In genomic region chr9:123998970-123999621, GRCh38 we compare ENCODE assay signal across 2 cellular contexts.
TF ChIP-seq lines count a peak whose summit lies in the region.

No MANE protein-coding gene starts in this region.

TF ChIP-seq in HEK293, 187 proteins besides CTCF, POLR2A, EP300 and RAD21 (continued from another document and continues in another):
- no peak for TF ChIP-seq ZNF704 (tag by site-specific recombination; IDR thresholded peaks at IDR 0.05)
- TF ChIP-seq MZF1 (tag by site-specific recombination; IDR thresholded peaks at IDR 0.05; ENCODE audit: borderline replicate concordance), result no peak
- no peak for TF ChIP-seq ZNF169 (tag by site-specific recombination; IDR thresholded peaks at IDR 0.05)
- TF ChIP-seq KLF16 (tag by site-specific recombination; IDR thresholded peaks at IDR 0.05), result no peak
- peak; percentile 91 for TF ChIP-seq ZNF398 (tag by site-specific recombination; IDR thresholded peaks at IDR 0.05)
- TF ChIP-seq, protein P1, sequence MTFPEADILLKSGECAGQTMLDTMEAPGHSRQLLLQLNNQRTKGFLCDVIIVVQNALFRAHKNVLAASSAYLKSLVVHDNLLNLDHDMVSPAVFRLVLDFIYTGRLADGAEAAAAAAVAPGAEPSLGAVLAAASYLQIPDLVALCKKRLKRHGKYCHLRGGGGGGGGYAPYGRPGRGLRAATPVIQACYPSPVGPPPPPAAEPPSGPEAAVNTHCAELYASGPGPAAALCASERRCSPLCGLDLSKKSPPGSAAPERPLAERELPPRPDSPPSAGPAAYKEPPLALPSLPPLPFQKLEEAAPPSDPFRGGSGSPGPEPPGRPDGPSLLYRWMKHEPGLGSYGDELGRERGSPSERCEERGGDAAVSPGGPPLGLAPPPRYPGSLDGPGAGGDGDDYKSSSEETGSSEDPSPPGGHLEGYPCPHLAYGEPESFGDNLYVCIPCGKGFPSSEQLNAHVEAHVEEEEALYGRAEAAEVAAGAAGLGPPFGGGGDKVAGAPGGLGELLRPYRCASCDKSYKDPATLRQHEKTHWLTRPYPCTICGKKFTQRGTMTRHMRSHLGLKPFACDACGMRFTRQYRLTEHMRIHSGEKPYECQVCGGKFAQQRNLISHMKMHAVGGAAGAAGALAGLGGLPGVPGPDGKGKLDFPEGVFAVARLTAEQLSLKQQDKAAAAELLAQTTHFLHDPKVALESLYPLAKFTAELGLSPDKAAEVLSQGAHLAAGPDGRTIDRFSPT (tag by site-specific recombination; IDR thresholded peaks at IDR 0.05), result no peak
- peak; percentile 54 for TF ChIP-seq GLIS2 (tag by site-specific recombination; IDR thresholded peaks at IDR 0.05)
- peak; percentile 29 for TF ChIP-seq GLIS1 (tag by site-specific recombination; IDR thresholded peaks at IDR 0.05)
- no peak for TF ChIP-seq ZNF449 (tag by site-specific recombination; IDR thresholded peaks at IDR 0.05)
- no peak for TF ChIP-seq ZFP69B (tag by site-specific recombination; IDR thresholded peaks at IDR 0.05)
- TF ChIP-seq ZBTB26 (tag by site-specific recombination; optimal IDR thresholded peaks at IDR 0.05), result peak; percentile 28
- TF ChIP-seq PRDM10 (tag by site-specific recombination; IDR thresholded peaks at IDR 0.05), result 0 out of 2 replicates have a peak, but pooled peaks have one; percentile 17
- TF ChIP-seq PRDM1 (tag by site-specific recombination; IDR thresholded peaks at IDR 0.05), result peak; percentile 78
- TF ChIP-seq ZNF341 (tag by site-specific recombination; IDR thresholded peaks at IDR 0.05; ENCODE audit: low read depth), result peak; percentile 96

TF ChIP-seq in GM12878, 131 proteins besides CTCF, POLR2A, EP300 and RAD21 (continued from another document and continues in another):
- TF ChIP-seq PRDM15 (CRISPR knock-in tag; IDR thresholded peaks at IDR 0.05) (no peak), ZBTB33 (IDR thresholded peaks at IDR 0.05) (no peak), TCF3 (IDR thresholded peaks at IDR 0.05; ENCODE audit: borderline replicate concordance, insufficient read depth, low read depth, low read length) (no peak), PBX3 (IDR thresholded peaks at IDR 0.05; ENCODE audit: insufficient replicate concordance, low read depth, low read length) (no peak), CHD4 (IDR thresholded peaks at IDR 0.05) (no peak), ATF7 (IDR thresholded peaks at IDR 0.05; ENCODE audit: low read depth) (0 out of 2 replicates have a peak, but pooled peaks have one; percentile 18), SKIL (IDR thresholded peaks at IDR 0.05; ENCODE audit: low read depth, poor library complexity, severe bottlenecking) (peak; percentile 13), E2F8 (IDR thresholded peaks at IDR 0.05; ENCODE audit: low read depth, partially characterized antibody) (no peak), FOXM1 (IDR thresholded peaks at IDR 0.05; ENCODE audit: low read depth, low read length) (no peak), KAT2A (conservative IDR thresholded peaks at IDR 0.05; ENCODE audit: control insufficient read depth, low read depth, low read length) (no peak), NFYA (IDR thresholded peaks at IDR 0.05; ENCODE audit: borderline replicate concordance, low read depth, low read length) (no peak), MTA2 (IDR thresholded peaks at IDR 0.05; ENCODE audit: low read depth) (no peak; the same call in 1 of the 2 replicates), ZSCAN29 (IDR thresholded peaks at IDR 0.05) (no peak), KLF5 (IDR thresholded peaks at IDR 0.05; ENCODE audit: partially characterized antibody) (no peak), CREM (IDR thresholded peaks at IDR 0.05; ENCODE audit: low read depth) (no peak), SIX5 (IDR thresholded peaks at IDR 0.05; ENCODE audit: low read depth, low read length, severe bottlenecking) (no peak), SPI1 (IDR thresholded peaks at IDR 0.05; ENCODE audit: borderline replicate concordance, insufficient read depth, low read depth, low read length) (peak; percentile 62; the same call in 1 of the 2 replicates), TBL1XR1 (IDR thresholded peaks at IDR 0.05; ENCODE audit: low read depth, low read length) (no peak), FOXK2 (IDR thresholded peaks at IDR 0.05) (no peak)
- TF ChIP-seq, protein P2, sequence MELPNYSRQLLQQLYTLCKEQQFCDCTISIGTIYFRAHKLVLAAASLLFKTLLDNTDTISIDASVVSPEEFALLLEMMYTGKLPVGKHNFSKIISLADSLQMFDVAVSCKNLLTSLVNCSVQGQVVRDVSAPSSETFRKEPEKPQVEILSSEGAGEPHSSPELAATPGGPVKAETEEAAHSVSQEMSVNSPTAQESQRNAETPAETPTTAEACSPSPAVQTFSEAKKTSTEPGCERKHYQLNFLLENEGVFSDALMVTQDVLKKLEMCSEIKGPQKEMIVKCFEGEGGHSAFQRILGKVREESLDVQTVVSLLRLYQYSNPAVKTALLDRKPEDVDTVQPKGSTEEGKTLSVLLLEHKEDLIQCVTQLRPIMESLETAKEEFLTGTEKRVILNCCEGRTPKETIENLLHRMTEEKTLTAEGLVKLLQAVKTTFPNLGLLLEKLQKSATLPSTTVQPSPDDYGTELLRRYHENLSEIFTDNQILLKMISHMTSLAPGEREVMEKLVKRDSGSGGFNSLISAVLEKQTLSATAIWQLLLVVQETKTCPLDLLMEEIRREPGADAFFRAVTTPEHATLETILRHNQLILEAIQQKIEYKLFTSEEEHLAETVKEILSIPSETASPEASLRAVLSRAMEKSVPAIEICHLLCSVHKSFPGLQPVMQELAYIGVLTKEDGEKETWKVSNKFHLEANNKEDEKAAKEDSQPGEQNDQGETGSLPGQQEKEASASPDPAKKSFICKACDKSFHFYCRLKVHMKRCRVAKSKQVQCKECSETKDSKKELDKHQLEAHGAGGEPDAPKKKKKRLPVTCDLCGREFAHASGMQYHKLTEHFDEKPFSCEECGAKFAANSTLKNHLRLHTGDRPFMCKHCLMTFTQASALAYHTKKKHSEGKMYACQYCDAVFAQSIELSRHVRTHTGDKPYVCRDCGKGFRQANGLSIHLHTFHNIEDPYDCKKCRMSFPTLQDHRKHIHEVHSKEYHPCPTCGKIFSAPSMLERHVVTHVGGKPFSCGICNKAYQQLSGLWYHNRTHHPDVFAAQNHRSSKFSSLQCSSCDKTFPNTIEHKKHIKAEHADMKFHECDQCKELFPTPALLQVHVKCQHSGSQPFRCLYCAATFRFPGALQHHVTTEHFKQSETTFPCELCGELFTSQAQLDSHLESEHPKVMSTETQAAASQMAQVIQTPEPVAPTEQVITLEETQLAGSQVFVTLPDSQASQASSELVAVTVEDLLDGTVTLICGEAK (IDR thresholded peaks at IDR 0.05; ENCODE audit: borderline replicate concordance), result peak; percentile 27; the same call in 1 of the 2 replicates
- TF ChIP-seq, protein P3, sequence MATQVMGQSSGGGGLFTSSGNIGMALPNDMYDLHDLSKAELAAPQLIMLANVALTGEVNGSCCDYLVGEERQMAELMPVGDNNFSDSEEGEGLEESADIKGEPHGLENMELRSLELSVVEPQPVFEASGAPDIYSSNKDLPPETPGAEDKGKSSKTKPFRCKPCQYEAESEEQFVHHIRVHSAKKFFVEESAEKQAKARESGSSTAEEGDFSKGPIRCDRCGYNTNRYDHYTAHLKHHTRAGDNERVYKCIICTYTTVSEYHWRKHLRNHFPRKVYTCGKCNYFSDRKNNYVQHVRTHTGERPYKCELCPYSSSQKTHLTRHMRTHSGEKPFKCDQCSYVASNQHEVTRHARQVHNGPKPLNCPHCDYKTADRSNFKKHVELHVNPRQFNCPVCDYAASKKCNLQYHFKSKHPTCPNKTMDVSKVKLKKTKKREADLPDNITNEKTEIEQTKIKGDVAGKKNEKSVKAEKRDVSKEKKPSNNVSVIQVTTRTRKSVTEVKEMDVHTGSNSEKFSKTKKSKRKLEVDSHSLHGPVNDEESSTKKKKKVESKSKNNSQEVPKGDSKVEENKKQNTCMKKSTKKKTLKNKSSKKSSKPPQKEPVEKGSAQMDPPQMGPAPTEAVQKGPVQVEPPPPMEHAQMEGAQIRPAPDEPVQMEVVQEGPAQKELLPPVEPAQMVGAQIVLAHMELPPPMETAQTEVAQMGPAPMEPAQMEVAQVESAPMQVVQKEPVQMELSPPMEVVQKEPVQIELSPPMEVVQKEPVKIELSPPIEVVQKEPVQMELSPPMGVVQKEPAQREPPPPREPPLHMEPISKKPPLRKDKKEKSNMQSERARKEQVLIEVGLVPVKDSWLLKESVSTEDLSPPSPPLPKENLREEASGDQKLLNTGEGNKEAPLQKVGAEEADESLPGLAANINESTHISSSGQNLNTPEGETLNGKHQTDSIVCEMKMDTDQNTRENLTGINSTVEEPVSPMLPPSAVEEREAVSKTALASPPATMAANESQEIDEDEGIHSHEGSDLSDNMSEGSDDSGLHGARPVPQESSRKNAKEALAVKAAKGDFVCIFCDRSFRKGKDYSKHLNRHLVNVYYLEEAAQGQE (IDR thresholded peaks at IDR 0.05; ENCODE audit: low read depth, low read length), result no peak
